In the genomic region with DNA sequence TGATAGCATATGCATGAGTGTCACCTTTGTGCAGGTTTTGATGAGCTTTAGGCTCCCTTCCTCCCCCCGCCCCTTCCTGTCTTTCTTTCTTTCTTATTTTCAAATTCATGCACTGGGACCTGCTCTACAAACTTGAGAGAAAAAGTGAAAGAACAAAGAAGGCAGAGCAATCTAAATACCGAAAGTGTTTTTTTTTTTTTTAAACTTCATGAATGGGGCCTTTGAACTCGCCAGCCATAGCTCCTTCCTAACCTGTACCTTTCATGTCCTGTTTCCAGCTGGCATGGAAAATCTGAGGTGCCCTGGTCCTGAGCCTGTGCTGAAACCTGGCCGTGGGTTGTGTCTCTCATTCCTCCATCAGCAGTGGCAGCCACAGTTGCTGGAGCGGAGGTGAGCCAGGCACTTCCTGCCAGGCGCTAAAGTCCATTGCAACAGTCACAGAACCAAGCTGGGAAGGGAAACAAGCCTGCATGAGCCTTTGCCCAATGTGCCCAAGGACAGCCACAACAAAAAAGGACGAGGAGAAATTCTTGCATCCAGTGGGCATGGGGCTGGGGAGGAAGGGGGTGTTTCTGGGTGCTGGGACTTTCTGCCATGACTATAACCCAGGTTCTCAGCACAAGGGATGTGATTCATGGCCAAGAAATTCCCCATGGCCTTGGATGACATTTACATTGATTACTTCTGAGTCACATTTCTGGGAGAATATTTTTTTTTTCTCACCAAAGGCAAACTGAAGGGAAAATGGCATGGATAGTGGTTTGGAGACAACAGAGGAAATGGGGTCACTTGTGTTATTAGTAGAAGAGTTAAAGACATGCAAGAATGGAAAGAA, we compare ENCODE assay signal across 8 cellular contexts.
A peak's percentile ranks its signal among the peaks of the same experiment; 100 is the strongest.
DNase-seq lines count a peak whose midpoint lies in the region; ATAC-seq and TF ChIP-seq lines count a peak whose summit lies in the region.

No MANE protein-coding gene starts in this region.

- no peaks in the 10 kb centered on the region for H3K4me1 ChIP-seq in upper lobe of left lung

- H3K4me3 ChIP-seq in GM06990 (replicated peaks; ENCODE audit: low read depth, low read length) (no peak overlapping the region), epithelial cell of proximal tubule (ENCODE audit: low read depth, low read length) (peak overlapping the region; percentile 6), upper lobe of left lung (no peak overlapping the region)

- H3K4me3 Mint-ChIP-seq in T-helper 17 cell, result peak overlapping the region; percentile 86

- no peaks in the 10 kb centered on the region for H3K27me3 ChIP-seq in GM06990 (replicated peaks; ENCODE audit: control insufficient read depth, insufficient read depth, low read length)
- no peaks in the 10 kb centered on the region for H3K27me3 ChIP-seq in upper lobe of left lung

- WGBS in upper lobe of left lung, 2 donors, result 78 to 82% methylated on average over 7 of the region's 7 CpGs

- H3K27ac Mint-ChIP-seq in T-helper 17 cell, result peak overlapping the region; percentile 90

- H3K36me3 ChIP-seq in GM06990 (ENCODE audit: control insufficient read depth, insufficient read depth, low read length) (no peaks in the 10 kb centered on the region), upper lobe of left lung (no peaks in the 10 kb centered on the region)

- no peak for TF ChIP-seq EP300 in upper lobe of left lung (IDR thresholded peaks at IDR 0.05)

- H3K27me3 Mint-ChIP-seq in T-helper 17 cell, result peaks cover 5% of the 10 kb centered on the region

- peak overlapping the region in 1 of 4 donors; percentile 19 for H3K27ac ChIP-seq in upper lobe of left lung

- peaks cover 20% of the 10 kb centered on the region for H3K4me1 Mint-ChIP-seq in T-helper 17 cell

- TF ChIP-seq CTCF in GM06990 (IDR thresholded peaks at IDR 0.05; ENCODE audit: insufficient read depth, low read length, poor library complexity, severe bottlenecking) (no peak), epithelial cell of proximal tubule (conservative IDR thresholded peaks at IDR 0.05; ENCODE audit: low read depth, low read length) (no peak), upper lobe of left lung (IDR thresholded peaks at IDR 0.05) (no peak)

- TF ChIP-seq POLR2A in upper lobe of left lung (IDR thresholded peaks at IDR 0.05), result no peak

- ATAC-seq in T-helper 17 cell (peak; percentile 20), upper lobe of left lung (ENCODE audit: low FRiP score in 2 of 2) (no peak), HG03469 (IDR thresholded peaks at IDR 0.05; ENCODE audit: unreplicated experiment) (no peak)

- H3K36me3 Mint-ChIP-seq in T-helper 17 cell (ENCODE audit: low read depth), result no peaks in the 10 kb centered on the region

- peak; percentile 7 for DNase-seq in GM06990 (ENCODE audit: extremely low read depth, insufficient read length)
- no peak for DNase-seq in T-helper 17 cell
- peak; percentile 99 for DNase-seq in epithelial cell of proximal tubule (ENCODE audit: low read depth)
- DNase-seq in stimulated activated CD4-positive, alpha-beta T cell treated with anti-CD3 and anti-CD28 coated beads, Interleukin-1b, Interleukin-23, amount 100 ng/mL, for 48 hours, result peak; percentile 82
- no peak for DNase-seq in GF-D8 (lab: John Stamatoyannopoulos, UW)
- DNase-seq in SKM-1 treated with dmso at 0.1 percent for 144 hours (lab: John Stamatoyannopoulos, UW; ENCODE audit: unreplicated experiment), result no peak
- DNase-seq in upper lobe of left lung, result no peak

- H3K9me3 ChIP-seq in T-helper 17 cell (ENCODE audit: control insufficient read depth, low read length, poor library complexity, severe bottlenecking) (no peaks in the 10 kb centered on the region), upper lobe of left lung (no peaks in the 10 kb centered on the region)

Comparison
In these comparisons a context has a peak if more than half of its experiments do, and no peak if none do; other contexts are left out.
1. DNase-seq: peak in GM06990 (single experiment), epithelial cell of proximal tubule (single experiment) and stimulated activated CD4-positive, alpha-beta T cell treated with anti-CD3 and anti-CD28 coated beads, Interleukin-1b, Interleukin-23, amount 100 ng/mL, for 48 hours (single experiment); none in T-helper 17 cell (0 of 3), GF-D8 (single experiment), SKM-1 treated with dmso at 0.1 percent for 144 hours (single experiment) and upper lobe of left lung (0 of 2).